9 cellular contexts compared by ENCODE assay signal in genomic region chr7:115676080-115676479, GRCh38.
DNase-seq lines count a peak whose midpoint lies in the region; ATAC-seq and TF ChIP-seq lines count a peak whose summit lies in the region.
"Had no signal": no experiment of that assay in that cellular context is flagged by ENCODE, and none has a peak within 500 bp of the region (broad histone marks: within the 10 kb centered on the region; RNA-seq: fewer than 3 reads in every experiment).

No MANE protein-coding gene starts in this region.

- H3K4me3 ChIP-seq in OCI-LY3 (ENCODE audit: low read length) (peak overlapping the region; percentile 74), esophagus squamous epithelium (no peak overlapping the region)

- no peaks in the 10 kb centered on the region for H3K36me3 Mint-ChIP-seq in stimulated activated naive B cell treated with anti-CD40 and anti-IgM and Interleukin-4, amounts not matched to agents 10 μg/mL and 1 μg/mL and 100 μg/mL, for 72 hours

- H3K27ac Mint-ChIP-seq in stimulated activated naive B cell treated with anti-CD40 and anti-IgM and Interleukin-4, amounts not matched to agents 10 μg/mL and 1 μg/mL and 100 μg/mL, for 72 hours, result peak overlapping the region; percentile 59
- H3K27ac Mint-ChIP-seq: activated T-cell treated with anti-CD3 and anti-CD28 coated beads, Interleukin-2, amount 50 U/mL, for 72 hours had no signal

- peak overlapping the region; percentile 84 for H2AFZ ChIP-seq in OCI-LY3 (ENCODE audit: low read depth, low read length)

- no peaks in the 10 kb centered on the region for H3K27me3 ChIP-seq in OCI-LY3 (ENCODE audit: low read depth, low read length)
- H3K27me3 ChIP-seq in esophagus squamous epithelium, result no peaks in the 10 kb centered on the region

- no peaks in the 10 kb centered on the region for H3K9me3 Mint-ChIP-seq in stimulated activated naive B cell treated with anti-CD40 and anti-IgM and Interleukin-4, amounts not matched to agents 10 μg/mL and 1 μg/mL and 100 μg/mL, for 72 hours
- H3K9me3 Mint-ChIP-seq: activated T-cell treated with anti-CD3 and anti-CD28 coated beads, Interleukin-2, amount 50 U/mL, for 72 hours had no signal

- WGBS in esophagus squamous epithelium, 2 donors, result 44 to 71% methylated on average over 10 of the region's 10 CpGs

- ATAC-seq in stimulated activated naive B cell treated with anti-CD40 and anti-IgM and Interleukin-4, amounts not matched to agents 10 μg/mL and 1 μg/mL and 100 μg/mL, for 72 hours (replicated peaks), result no peak
- ATAC-seq: activated T-cell treated with anti-CD3 and anti-CD28 coated beads, Interleukin-2, amount 50 U/mL, for 72 hours had no signal

- H3K27ac ChIP-seq in OCI-LY3 (ENCODE audit: low read length), result no peak overlapping the region
- H3K27ac ChIP-seq in esophagus squamous epithelium, result no peak overlapping the region

- peak overlapping the region; percentile 69 for H3K4me2 ChIP-seq in OCI-LY3 (ENCODE audit: low read length)

- H3K36me3 ChIP-seq in OCI-LY3 (replicated peaks; ENCODE audit: low read depth, low read length) (no peaks in the 10 kb centered on the region), esophagus squamous epithelium (no peaks in the 10 kb centered on the region)

- no peaks in the 10 kb centered on the region for H4K20me1 ChIP-seq in OCI-LY3 (ENCODE audit: insufficient read depth, low read length)

- no peak for TF ChIP-seq POLR2A in esophagus squamous epithelium (IDR thresholded peaks at IDR 0.05)

- intact Hi-C loops in esophagus squamous epithelium (cut with DNase I), result no loop called here

- H3K9me3 ChIP-seq in OCI-LY3 (ENCODE audit: insufficient read depth, low read length) (no peaks in the 10 kb centered on the region), esophagus squamous epithelium (no peaks in the 10 kb centered on the region)

- no peaks in the 10 kb centered on the region for H3K4me1 Mint-ChIP-seq in stimulated activated naive B cell treated with anti-CD40 and anti-IgM and Interleukin-4, amounts not matched to agents 10 μg/mL and 1 μg/mL and 100 μg/mL, for 72 hours

- H3K4me3 Mint-ChIP-seq in stimulated activated naive B cell treated with anti-CD40 and anti-IgM and Interleukin-4, amounts not matched to agents 10 μg/mL and 1 μg/mL and 100 μg/mL, for 72 hours, result no peak overlapping the region
- H3K4me3 Mint-ChIP-seq: activated T-cell treated with anti-CD3 and anti-CD28 coated beads, Interleukin-2, amount 50 U/mL, for 72 hours had no signal

- peaks cover 28% of the 10 kb centered on the region; the same call in 1 of the 2 replicates for H3K4me1 ChIP-seq in OCI-LY3 (ENCODE audit: low read length)
- H3K4me1 ChIP-seq in esophagus squamous epithelium, result no peaks in the 10 kb centered on the region

- H3K9ac ChIP-seq in OCI-LY3 (ENCODE audit: low read length), result peak overlapping the region; percentile 24

- H3K27me3 Mint-ChIP-seq in stimulated activated naive B cell treated with anti-CD40 and anti-IgM and Interleukin-4, amounts not matched to agents 10 μg/mL and 1 μg/mL and 100 μg/mL, for 72 hours, result no peaks in the 10 kb centered on the region

- H3K79me2 ChIP-seq in OCI-LY3 (ENCODE audit: low read length), result no peaks in the 10 kb centered on the region

- TF ChIP-seq CTCF in OCI-LY3 (IDR thresholded peaks at IDR 0.05; ENCODE audit: low read depth, low read length) (peak; percentile 73), esophagus squamous epithelium (IDR thresholded peaks at IDR 0.05) (no peak)

- peak; percentile 1 for DNase-seq in NCI-H1105 (lab: John Stamatoyannopoulos, UW)
- no peak for DNase-seq in NCI-H1105 treated with DMSO at 0.1 percent for 48 hours (lab: John Stamatoyannopoulos, UW)
- DNase-seq in globus pallidus (ENCODE audit: low spot score), result peak; percentile 5
- DNase-seq in stimulated activated naive B cell treated with anti-CD40 and anti-IgM and Interleukin-4, amounts not matched to agents 10 μg/mL and 1 μg/mL and 100 μg/mL, for 72 hours, result no peak
- no peak for DNase-seq in SK-N-DZ (ENCODE audit: low spot score)
- DNase-seq in Kasumi-1 (lab: John Stamatoyannopoulos, UW), result no peak
- DNase-seq in esophagus squamous epithelium (lab: John Stamatoyannopoulos, UW), result no peak
- DNase-seq: activated T-cell treated with anti-CD3 and anti-CD28 coated beads, Interleukin-2, amount 50 U/mL, for 72 hours had no signal

Comparison
In these comparisons a context has a peak if more than half of its experiments do, and no peak if none do; other contexts are left out.
1. DNase-seq: peak in NCI-H1105 (single experiment) and globus pallidus (single experiment); none in NCI-H1105 treated with DMSO at 0.1 percent for 48 hours (single experiment), stimulated activated naive B cell treated with anti-CD40 and anti-IgM and Interleukin-4, amounts not matched to agents 10 μg/mL and 1 μg/mL and 100 μg/mL, for 72 hours (single experiment), SK-N-DZ (single experiment), Kasumi-1 (0 of 2) and esophagus squamous epithelium (single experiment).